In genomic region chr2:2547451-2547850, GRCh38 we compare ENCODE assay signal across 12 cellular contexts.
"Had no signal": no experiment of that assay in that cellular context is flagged by ENCODE, and none has a peak within 500 bp of the region (broad histone marks: within the 10 kb centered on the region; RNA-seq: fewer than 3 reads in every experiment).

No MANE protein-coding gene starts in this region.

- H3K27ac ChIP-seq: colonic mucosa, hepatocyte, pancreas had no signal

- H3K4me1 ChIP-seq: colonic mucosa, pancreas had no signal

- H2AFZ ChIP-seq: hepatocyte had no signal

- H3K36me3 ChIP-seq: colonic mucosa, pancreas had no signal

- H3K27me3 ChIP-seq: colonic mucosa, hepatocyte, pancreas had no signal

- DNase-seq: activated CD4-positive, alpha-beta memory T cell treated with anti-CD3 and anti-CD28 coated beads for 36 hours; activated CD4-positive, alpha-beta T cell treated with anti-CD3 and anti-CD28 coated beads for 36 hours; activated CD8-positive, alpha-beta memory T cell treated with anti-CD3 and anti-CD28 coated beads, Interleukin-2, amount 10 ng/mL, durations not matched to agents 7 days and 5 days; activated naive CD4-positive, alpha-beta T cell treated with anti-CD3 and anti-CD28 coated beads for 36 hours; activated naive CD8-positive, alpha-beta T cell treated with anti-CD3 and anti-CD28 coated beads, Interleukin-2, amount 50 U/mL, for 24 hours; activated T-cell treated with anti-CD3 and anti-CD28 coated beads, Interleukin-2, amount 50 U/mL, for 1 hour; colonic mucosa; pancreas; stimulated activated CD4-positive, alpha-beta T cell treated with anti-CD3 and anti-CD28 coated beads, Interleukin-4, amount 100 ng/mL, for 24 hours; stimulated activated naive CD4-positive, alpha-beta T cell; trophoblast cell had no signal

- H3K4me3 ChIP-seq: colonic mucosa, hepatocyte, pancreas had no signal

- H3K9me3 ChIP-seq: colonic mucosa, pancreas had no signal

- H3K4me2 ChIP-seq: hepatocyte had no signal
